ENCODE assay signal across 21 cellular contexts in the genomic region with DNA sequence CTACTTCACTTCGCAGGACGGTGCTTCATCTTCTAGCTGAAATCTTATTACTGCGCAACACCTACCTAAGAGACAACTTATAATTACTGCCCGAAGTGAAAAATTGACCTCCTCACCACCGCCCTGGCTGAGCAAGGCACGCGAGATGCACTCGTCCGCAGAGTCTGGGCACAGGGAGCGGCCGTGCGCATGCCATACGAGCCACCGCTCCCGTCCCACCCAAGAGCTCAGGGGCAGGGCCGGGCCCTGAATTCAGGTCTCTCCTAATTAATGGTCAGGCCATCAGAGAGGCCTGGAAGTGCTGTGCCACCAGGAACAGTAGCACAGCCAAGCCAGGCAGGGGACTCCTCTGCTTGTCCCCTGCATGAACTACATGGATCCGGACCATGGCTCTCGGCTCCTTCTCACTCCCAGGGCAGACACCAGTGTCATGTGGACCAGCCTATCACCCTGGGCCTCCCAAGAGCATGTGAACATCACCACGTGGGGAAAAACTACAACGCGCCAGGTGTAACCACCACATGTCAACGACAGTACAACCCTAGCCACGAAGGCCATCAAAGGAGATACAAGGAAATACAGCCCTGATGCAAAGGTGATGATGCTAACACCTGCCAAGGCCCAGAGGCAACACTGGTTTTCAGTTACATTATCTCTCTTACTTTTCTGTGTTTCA. TPM values are rescaled to one million over a fixed set of nuclear protein-coding genes. Genes with fewer than 3 reads are reported as not detected.
DNase-seq lines count a peak whose midpoint lies in the region; ATAC-seq and TF ChIP-seq lines count a peak whose summit lies in the region.
"Had no signal": no experiment of that assay in that cellular context is flagged by ENCODE, and none has a peak within 500 bp of the region (broad histone marks: within the 10 kb centered on the region; RNA-seq: fewer than 3 reads in every experiment).

No MANE protein-coding gene starts in this region.

- peak overlapping the region; percentile 29 for H3K27ac Mint-ChIP-seq in Caco-2 (ENCODE audit: unreplicated experiment)
- no peak overlapping the region for H3K27ac Mint-ChIP-seq in CD8-positive, alpha-beta memory T cell

- H3K4me3 Mint-ChIP-seq in Caco-2 (ENCODE audit: unreplicated experiment) = no peak overlapping the region
- H3K4me3 Mint-ChIP-seq in CD8-positive, alpha-beta memory T cell = no peak overlapping the region

- H3K36me3 ChIP-seq in Caco-2 (ENCODE audit: control insufficient read depth, insufficient read depth, low read length) = no peaks in the 10 kb centered on the region; the same call in 1 of the 2 replicates
- H3K36me3 ChIP-seq in KOPT-K1 (ENCODE audit: insufficient read depth, low read length) = no peaks in the 10 kb centered on the region
- H3K36me3 ChIP-seq in osteoblast (ENCODE audit: insufficient read depth, low read length) = no peaks in the 10 kb centered on the region
- H3K36me3 ChIP-seq in CD8-positive, alpha-beta memory T cell (ENCODE audit: insufficient read depth, low read length) = no peaks in the 10 kb centered on the region

- H3K36me3 Mint-ChIP-seq in Caco-2 (ENCODE audit: insufficient read depth, unreplicated experiment) = peaks cover 75% of the 10 kb centered on the region
- H3K36me3 Mint-ChIP-seq in CD8-positive, alpha-beta memory T cell = no peaks in the 10 kb centered on the region

- peaks cover 33% of the 10 kb centered on the region for H3K4me1 ChIP-seq in Caco-2
- H3K4me1 ChIP-seq in osteoblast (ENCODE audit: insufficient read depth, low read length) = peaks cover 11% of the 10 kb centered on the region
- no peaks in the 10 kb centered on the region for H3K4me1 ChIP-seq in CD8-positive, alpha-beta memory T cell (ENCODE audit: insufficient read depth, low read length)

- H3K9me3 ChIP-seq in Caco-2 (no peaks in the 10 kb centered on the region), KOPT-K1 (ENCODE audit: insufficient read depth, low read length, poor library complexity, severe bottlenecking) (no peaks in the 10 kb centered on the region), osteoblast (ENCODE audit: low read depth, low read length) (no peaks in the 10 kb centered on the region)
- no peaks in the 10 kb centered on the region for H3K9me3 ChIP-seq in CD8-positive, alpha-beta memory T cell (ENCODE audit: low read length)
- H3K9me3 ChIP-seq: Peyer's patch, SK-N-SH had no signal

- H3K27me3 ChIP-seq in Caco-2 (replicated peaks; ENCODE audit: control insufficient read depth, insufficient read depth, low read length) = no peaks in the 10 kb centered on the region
- no peaks in the 10 kb centered on the region for H3K27me3 ChIP-seq in osteoblast (ENCODE audit: insufficient read depth, low read length)
- H3K27me3 ChIP-seq in CD8-positive, alpha-beta memory T cell (ENCODE audit: insufficient read depth, low read length, poor library complexity, severe bottlenecking) = no peaks in the 10 kb centered on the region
- H3K27me3 ChIP-seq: Peyer's patch had no signal

- H3K4me2 ChIP-seq in osteoblast (ENCODE audit: insufficient read depth, low read length) = no peak overlapping the region
- H3K4me2 ChIP-seq: SK-N-SH had no signal

- no peak overlapping the region for H2AFZ ChIP-seq in osteoblast (ENCODE audit: low read length)
- H2AFZ ChIP-seq: GM23248 had no signal

- H3K27ac ChIP-seq in KOPT-K1 (ENCODE audit: low read depth, low read length, poor library complexity, severe bottlenecking) (peak overlapping the region; percentile 54), osteoblast (ENCODE audit: low read depth, low read length) (no peak overlapping the region)
- H3K27ac ChIP-seq in CD8-positive, alpha-beta memory T cell (ENCODE audit: low read depth, low read length) = no peak overlapping the region
- H3K27ac ChIP-seq: C4-2B, GM23248, Peyer's patch had no signal

- TF ChIP-seq CTCF in Caco-2 (IDR thresholded peaks at IDR 0.05; ENCODE audit: insufficient read depth in 1 of 2, low read depth in 1 of 2, low read length in 1 of 2, severe bottlenecking in 1 of 2, unreplicated experiment in 1 of 2) (no peak), osteoblast (IDR thresholded peaks at IDR 0.05; ENCODE audit: extremely low read depth, low read depth, low read length) (no peak)

- no peak for DNase-seq in Caco-2
- peak; percentile 44 for DNase-seq in ecto neural progenitor cell (ENCODE audit: low spot score)
- peak; percentile 66 for DNase-seq in osteoblast (ENCODE audit: insufficient read length, low spot score, missing footprints)
- DNase-seq in NCI-H1436 (lab: John Stamatoyannopoulos, UW) = no peak
- DNase-seq in NK-92 treated with Interleukin-12 subunit alpha and Interleukin-12 subunit beta, amount 100 ng/mL, for 24 hours (lab: John Stamatoyannopoulos, UW) = no peak
- DNase-seq in CD8-positive, alpha-beta memory T cell = no peak
- DNase-seq: DMS153, GM23248, MV-4-11, NCI-H1417, NCI-H1930, NCI-H345, NCI-H524 treated with DMSO at 0.1 percent for 48 hours, SHP77 treated with DMSO at 0.1 percent for 48 hours, SK-N-SH had no signal

- H3K79me2 ChIP-seq in osteoblast (ENCODE audit: insufficient read depth, low read length) = no peaks in the 10 kb centered on the region

- CTCF ChIA-PET in Caco-2 (lab: Charles Lee) = no interaction called here
- CTCF ChIA-PET in CD8-positive, alpha-beta memory T cell (lab: Charles Lee) = no interaction called here

- peaks cover 32% of the 10 kb centered on the region for H3K4me1 Mint-ChIP-seq in Caco-2 (ENCODE audit: low read depth, unreplicated experiment)
- H3K4me1 Mint-ChIP-seq in CD8-positive, alpha-beta memory T cell = no peaks in the 10 kb centered on the region

- H4K20me1 ChIP-seq in osteoblast (ENCODE audit: insufficient read depth, low read length) = no peaks in the 10 kb centered on the region

- ATAC-seq in HG03135 (IDR thresholded peaks at IDR 0.05; ENCODE audit: unreplicated experiment) = no peak
- ATAC-seq: HCT116 had no signal

- no TSS peak for BruUV-seq in Caco-2 (replicated peaks; lab: Mats Ljungman, UMichigan)

- H3K27me3 Mint-ChIP-seq in Caco-2 (ENCODE audit: insufficient read depth, unreplicated experiment) = no peaks in the 10 kb centered on the region
- H3K27me3 Mint-ChIP-seq in CD8-positive, alpha-beta memory T cell = peaks cover 11 to 13% of the 10 kb centered on the region in 2 donors

- POLR2A ChIA-PET in Caco-2 (lab: Charles Lee) = interaction anchor here (0.5 kb wide), 1 partner anchor 13 kb away, joined by 3 read pairs; no protein-coding TSS in a partner anchor
- POLR2A ChIA-PET in CD8-positive, alpha-beta memory T cell (lab: Charles Lee) = no interaction called here

- H3K4me3 ChIP-seq in Caco-2 (ENCODE audit: low read depth, low read length) = no peak overlapping the region
- no peak overlapping the region for H3K4me3 ChIP-seq in osteoblast (ENCODE audit: insufficient read depth, low read length)
- no peak overlapping the region for H3K4me3 ChIP-seq in CD8-positive, alpha-beta memory T cell (ENCODE audit: low read length)
- H3K4me3 ChIP-seq: GM23248, K562, Peyer's patch had no signal

- intact Hi-C loops in Caco-2 (cut with micrococcal nuclease; ENCODE audit: unreplicated experiment) = no loop called here

- no peaks in the 10 kb centered on the region for H3K9me3 Mint-ChIP-seq in Caco-2 (ENCODE audit: unreplicated experiment)
- no peaks in the 10 kb centered on the region for H3K9me3 Mint-ChIP-seq in CD8-positive, alpha-beta memory T cell

RNA-seq across cellular contexts. Expression of a gene that starts 11.5 kb away (rescaled TPM):
- 24.1 and 25.4 TPM in 2 replicates for total RNA-seq in Caco-2 (2022)
- total RNA-seq in osteoblast = 0.29 and 2.2 TPM in 2 replicates
- under 1 TPM in 1 of 2 experiments, not detected in 1; 0.18 TPM for total RNA-seq in CD8-positive, alpha-beta memory T cell
- polyA plus RNA-seq in CD8-positive, alpha-beta memory T cell = not detected
- total RNA-seq: K562 had no signal
- polyA plus RNA-seq: K562 had no signal

Comparison
In these comparisons a context has a peak if more than half of its experiments do, and no peak if none do; other contexts are left out.
1. DNase-seq: peak in ecto neural progenitor cell (single experiment) and osteoblast (single experiment); none in Caco-2 (0 of 2), NCI-H1436 (single experiment), NK-92 treated with Interleukin-12 subunit alpha and Interleukin-12 subunit beta, amount 100 ng/mL, for 24 hours (single experiment) and CD8-positive, alpha-beta memory T cell (0 of 5).